ENCODE assay signal across 1 cellular context in the genomic region with DNA sequence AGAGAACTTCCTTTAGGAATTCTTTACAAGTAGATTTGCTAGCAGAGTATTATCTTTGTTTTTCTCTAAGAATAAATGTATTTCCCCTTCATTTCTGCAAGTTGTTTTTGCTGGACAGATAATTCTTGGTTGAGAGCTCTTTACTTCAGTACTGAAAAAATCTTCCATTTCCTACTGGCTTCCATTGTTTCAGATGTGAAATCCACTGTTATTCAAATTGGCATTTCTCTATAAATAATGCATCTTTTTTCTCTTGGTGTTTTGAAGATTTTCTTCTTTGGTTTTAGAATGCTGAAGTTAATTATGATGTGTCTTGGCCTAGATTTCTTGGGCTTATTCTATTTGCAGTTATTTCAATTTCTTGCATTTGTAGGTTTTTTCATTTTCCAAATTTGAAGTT.
TF ChIP-seq lines count a peak whose summit lies in the region.

No MANE protein-coding gene starts in this region.

TF ChIP-seq in HepG2, 621 proteins besides CTCF, POLR2A, EP300 and RAD21 (continued from another document):
- TF ChIP-seq, protein P1, sequence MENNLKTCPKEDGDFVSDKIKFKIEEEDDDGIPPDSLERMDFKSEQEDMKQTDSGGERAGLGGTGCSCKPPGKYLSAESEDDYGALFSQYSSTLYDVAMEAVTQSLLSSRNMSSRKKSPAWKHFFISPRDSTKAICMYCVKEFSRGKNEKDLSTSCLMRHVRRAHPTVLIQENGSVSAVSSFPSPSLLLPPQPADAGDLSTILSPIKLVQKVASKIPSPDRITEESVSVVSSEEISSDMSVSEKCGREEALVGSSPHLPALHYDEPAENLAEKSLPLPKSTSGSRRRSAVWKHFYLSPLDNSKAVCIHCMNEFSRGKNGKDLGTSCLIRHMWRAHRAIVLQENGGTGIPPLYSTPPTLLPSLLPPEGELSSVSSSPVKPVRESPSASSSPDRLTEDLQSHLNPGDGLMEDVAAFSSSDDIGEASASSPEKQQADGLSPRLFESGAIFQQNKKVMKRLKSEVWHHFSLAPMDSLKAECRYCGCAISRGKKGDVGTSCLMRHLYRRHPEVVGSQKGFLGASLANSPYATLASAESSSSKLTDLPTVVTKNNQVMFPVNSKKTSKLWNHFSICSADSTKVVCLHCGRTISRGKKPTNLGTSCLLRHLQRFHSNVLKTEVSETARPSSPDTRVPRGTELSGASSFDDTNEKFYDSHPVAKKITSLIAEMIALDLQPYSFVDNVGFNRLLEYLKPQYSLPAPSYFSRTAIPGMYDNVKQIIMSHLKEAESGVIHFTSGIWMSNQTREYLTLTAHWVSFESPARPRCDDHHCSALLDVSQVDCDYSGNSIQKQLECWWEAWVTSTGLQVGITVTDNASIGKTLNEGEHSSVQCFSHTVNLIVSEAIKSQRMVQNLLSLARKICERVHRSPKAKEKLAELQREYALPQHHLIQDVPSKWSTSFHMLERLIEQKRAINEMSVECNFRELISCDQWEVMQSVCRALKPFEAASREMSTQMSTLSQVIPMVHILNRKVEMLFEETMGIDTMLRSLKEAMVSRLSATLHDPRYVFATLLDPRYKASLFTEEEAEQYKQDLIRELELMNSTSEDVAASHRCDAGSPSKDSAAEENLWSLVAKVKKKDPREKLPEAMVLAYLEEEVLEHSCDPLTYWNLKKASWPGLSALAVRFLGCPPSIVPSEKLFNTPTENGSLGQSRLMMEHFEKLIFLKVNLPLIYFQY (CRISPR knock-in tag; IDR thresholded peaks at IDR 0.05; ENCODE audit: borderline replicate concordance): no peak
- TF ChIP-seq ZNF329 (CRISPR knock-in tag; IDR thresholded peaks at IDR 0.05; ENCODE audit: low read depth): no peak
- no peak for TF ChIP-seq RXRA (CRISPR knock-in tag; IDR thresholded peaks at IDR 0.05)
TF ChIP-seq in HepG2: peak in this region for 1.
